ENCODE assay signal across 27 cellular contexts in genomic region chr7:114279901-114280300, GRCh38.
"Had no signal": no experiment of that assay in that cellular context is flagged by ENCODE, and none has a peak within 500 bp of the region (broad histone marks: within the 10 kb centered on the region; RNA-seq: fewer than 3 reads in every experiment).

No MANE protein-coding gene starts in this region.

- H3K9me3 ChIP-seq: colonic mucosa, esophagus muscularis mucosa, esophagus squamous epithelium, gastrocnemius medialis, gastroesophageal sphincter, heart left ventricle, heart right ventricle had no signal

- ATAC-seq: effector memory CD8-positive, alpha-beta T cell; esophagus mucosa; foreskin keratinocyte; gastrocnemius medialis; gastroesophageal sphincter; heart left ventricle; heart right ventricle had no signal

- H3K36me3 ChIP-seq: colonic mucosa, esophagus muscularis mucosa, esophagus squamous epithelium, gastrocnemius medialis, gastroesophageal sphincter, heart left ventricle, heart right ventricle had no signal

- H3K4me2 ChIP-seq: hepatocyte had no signal

- FAIRE-seq: endometrium, endothelial cell of umbilical vein had no signal

- H3K4me3 ChIP-seq: colonic mucosa, coronary artery, dorsolateral prefrontal cortex, esophagus muscularis mucosa, esophagus squamous epithelium, gastrocnemius medialis, gastroesophageal sphincter, heart left ventricle, heart right ventricle, hepatocyte had no signal

- H3K27ac ChIP-seq: colonic mucosa, coronary artery, dorsolateral prefrontal cortex, epithelial cell of prostate, esophagus muscularis mucosa, esophagus squamous epithelium, foreskin keratinocyte, gastrocnemius medialis, gastroesophageal sphincter, heart left ventricle, heart right ventricle, hepatocyte had no signal

- DNase-seq: colonic mucosa; cortex of kidney; dermis blood vessel endothelial cell; dorsolateral prefrontal cortex; effector CD4-positive, alpha-beta T cell; effector CD8-positive, alpha-beta T cell; effector memory CD4-positive, alpha-beta T cell; effector memory CD8-positive, alpha-beta T cell; endodermal cell; erythroblast; esophagus squamous epithelium; foreskin fibroblast; foreskin keratinocyte; foreskin melanocyte; gastrocnemius medialis; glutamatergic neuron; head of caudate nucleus; heart left ventricle; heart right ventricle had no signal

- H3K4me1 ChIP-seq: colonic mucosa, esophagus squamous epithelium, foreskin keratinocyte, gastroesophageal sphincter, heart left ventricle, heart right ventricle had no signal
